In the genomic region with DNA sequence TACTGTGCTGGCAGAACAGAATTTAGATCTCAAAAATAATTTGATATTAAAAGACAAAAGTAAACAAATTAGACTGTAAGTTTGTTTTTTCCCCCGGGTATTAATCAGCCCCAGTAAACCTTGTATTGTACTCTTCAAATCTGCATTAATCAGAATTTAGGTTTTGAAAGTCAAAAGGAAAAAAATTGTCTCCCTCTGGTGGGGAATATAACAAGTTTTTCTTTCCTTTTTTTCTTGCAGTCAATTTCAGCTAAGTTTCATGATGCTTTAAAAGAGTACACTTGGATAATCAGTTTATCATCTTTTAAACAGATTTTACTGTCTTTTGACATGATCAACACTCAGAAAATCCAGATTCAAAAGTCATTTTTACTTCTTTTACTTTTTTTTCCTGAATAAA, we compare ENCODE assay signal across 10 cellular contexts.
DNase-seq lines count a peak whose midpoint lies in the region; ATAC-seq and TF ChIP-seq lines count a peak whose summit lies in the region.
"Had no signal": no experiment of that assay in that cellular context is flagged by ENCODE, and none has a peak within 500 bp of the region (broad histone marks: within the 10 kb centered on the region; RNA-seq: fewer than 3 reads in every experiment).

No MANE protein-coding gene starts in this region.

- H3K9me3 Mint-ChIP-seq in nephron = no peaks in the 10 kb centered on the region
- no peaks in the 10 kb centered on the region for H3K9me3 Mint-ChIP-seq in CD8-positive, alpha-beta T cell
- no peaks in the 10 kb centered on the region for H3K9me3 Mint-ChIP-seq in activated CD4-positive, alpha-beta memory T cell treated with anti-CD3 and anti-CD28 coated beads, Interleukin-2, amount 10 ng/mL, durations not matched to agents 7 days and 5 days
- H3K9me3 Mint-ChIP-seq: activated CD4-positive, alpha-beta T cell treated with anti-CD3 and anti-CD28 coated beads, Interleukin-2, amount 10 ng/mL, durations not matched to agents 7 days and 5 days had no signal

- no peaks in the 10 kb centered on the region for H3K9me2 ChIP-seq in Loucy (replicated peaks; ENCODE audit: low read depth, low read length)

- H3K9me3 ChIP-seq in Loucy (ENCODE audit: insufficient read depth, low read depth, low read length) (no peaks in the 10 kb centered on the region), SJCRH30 (replicated peaks) (no peaks in the 10 kb centered on the region)
- H3K9me3 ChIP-seq in CD8-positive, alpha-beta T cell (ENCODE audit: low read length) = no peaks in the 10 kb centered on the region

- H3K36me3 ChIP-seq in Loucy (ENCODE audit: insufficient read depth, low read length) (no peaks in the 10 kb centered on the region), SJCRH30 (no peaks in the 10 kb centered on the region)
- no peaks in the 10 kb centered on the region for H3K36me3 ChIP-seq in CD8-positive, alpha-beta T cell (ENCODE audit: insufficient read depth, low read length)

- H3K79me2 ChIP-seq in Loucy (ENCODE audit: insufficient read depth, low read length) = no peaks in the 10 kb centered on the region

- H3F3A ChIP-seq in Loucy (ENCODE audit: low read depth) = no peaks in the 10 kb centered on the region

- H3K27ac Mint-ChIP-seq in nephron = no peak overlapping the region
- no peak overlapping the region for H3K27ac Mint-ChIP-seq in CD8-positive, alpha-beta T cell
- no peak overlapping the region for H3K27ac Mint-ChIP-seq in activated CD4-positive, alpha-beta memory T cell treated with anti-CD3 and anti-CD28 coated beads, Interleukin-2, amount 10 ng/mL, durations not matched to agents 7 days and 5 days
- H3K27ac Mint-ChIP-seq: activated CD4-positive, alpha-beta T cell treated with anti-CD3 and anti-CD28 coated beads, Interleukin-2, amount 10 ng/mL, durations not matched to agents 7 days and 5 days had no signal

- no peak overlapping the region for H3K9ac ChIP-seq in Loucy (ENCODE audit: low read depth, low read length, poor library complexity, severe bottlenecking)

- no peak overlapping the region for H2AFZ ChIP-seq in Loucy (ENCODE audit: low read length)

- intact Hi-C loops in CD8-positive, alpha-beta T cell (cut with DNase I, micrococcal nuclease) = no loop called here

- H3K27me3 ChIP-seq in Loucy (ENCODE audit: insufficient read depth, low read length, poor library complexity, severe bottlenecking) (no peaks in the 10 kb centered on the region), SJCRH30 (no peaks in the 10 kb centered on the region; the same call in 1 of the 2 replicates)
- H3K27me3 ChIP-seq in CD8-positive, alpha-beta T cell (ENCODE audit: insufficient read depth, low read length) = no peaks in the 10 kb centered on the region

- no peak for ATAC-seq in CD8-positive, alpha-beta T cell

- H3K27ac ChIP-seq in CD8-positive, alpha-beta T cell (ENCODE audit: low read depth, low read length) = no peak overlapping the region
- H3K27ac ChIP-seq in SJCRH30 = no peak overlapping the region

- POLR2A ChIA-PET in CD8-positive, alpha-beta T cell (lab: Charles Lee) = no interaction called here
- POLR2A ChIA-PET in activated CD4-positive, alpha-beta memory T cell treated with anti-CD3 and anti-CD28 coated beads, Interleukin-2, amount 10 ng/mL, durations not matched to agents 7 days and 5 days (lab: Charles Lee) = no interaction called here

- no peaks in the 10 kb centered on the region for H3K36me3 Mint-ChIP-seq in nephron (ENCODE audit: low read depth)
- H3K36me3 Mint-ChIP-seq in CD8-positive, alpha-beta T cell = no peaks in the 10 kb centered on the region
- no peaks in the 10 kb centered on the region for H3K36me3 Mint-ChIP-seq in activated CD4-positive, alpha-beta memory T cell treated with anti-CD3 and anti-CD28 coated beads, Interleukin-2, amount 10 ng/mL, durations not matched to agents 7 days and 5 days (ENCODE audit: low read depth)

- no peak overlapping the region for H3K4me2 ChIP-seq in Loucy (ENCODE audit: low read depth, low read length, poor library complexity, severe bottlenecking)

- CTCF ChIA-PET in CD8-positive, alpha-beta T cell (lab: Charles Lee) = no interaction called here
- CTCF ChIA-PET in activated CD4-positive, alpha-beta memory T cell treated with anti-CD3 and anti-CD28 coated beads, Interleukin-2, amount 10 ng/mL, durations not matched to agents 7 days and 5 days (lab: Charles Lee) = no interaction called here

- H3K4me1 ChIP-seq in Loucy (ENCODE audit: insufficient read depth, low read length, poor library complexity, severe bottlenecking) (no peaks in the 10 kb centered on the region), SJCRH30 (no peaks in the 10 kb centered on the region)
- H3K4me1 ChIP-seq in CD8-positive, alpha-beta T cell (ENCODE audit: insufficient read depth, low read length) = no peaks in the 10 kb centered on the region

- no peaks in the 10 kb centered on the region for H3K27me3 Mint-ChIP-seq in nephron (ENCODE audit: low read depth)
- no peaks in the 10 kb centered on the region for H3K27me3 Mint-ChIP-seq in CD8-positive, alpha-beta T cell (ENCODE audit: low read depth)
- peaks cover 3% of the 10 kb centered on the region for H3K27me3 Mint-ChIP-seq in activated CD4-positive, alpha-beta memory T cell treated with anti-CD3 and anti-CD28 coated beads, Interleukin-2, amount 10 ng/mL, durations not matched to agents 7 days and 5 days

- no peaks in the 10 kb centered on the region for H4K20me1 ChIP-seq in Loucy (ENCODE audit: insufficient read depth, low read length, poor library complexity, severe bottlenecking)

- DNase-seq in DMS114 treated with DMSO at 0.1 percent for 48 hours (lab: John Stamatoyannopoulos, UW; ENCODE audit: unreplicated experiment) (peak; percentile 7), choroid plexus epithelial cell (ENCODE audit: low read depth) (peak; percentile 11), SHP77 treated with DMSO at 0.1 percent for 48 hours (lab: John Stamatoyannopoulos, UW) (no peak), SJCRH30 (no peak)
- no peak for DNase-seq in CD8-positive, alpha-beta T cell
- DNase-seq in activated CD4-positive, alpha-beta memory T cell treated with anti-CD3 and anti-CD28 coated beads, Interleukin-2, amount 10 ng/mL, durations not matched to agents 7 days and 5 days = no peak
- DNase-seq: activated CD4-positive, alpha-beta T cell treated with anti-CD3 and anti-CD28 coated beads, Interleukin-2, amount 10 ng/mL, durations not matched to agents 7 days and 5 days; NCI-H774 had no signal

- TF ChIP-seq CTCF in Loucy (conservative IDR thresholded peaks at IDR 0.05; ENCODE audit: low read length) (peak; percentile 55), choroid plexus epithelial cell (conservative IDR thresholded peaks at IDR 0.05; ENCODE audit: low read depth, low read length) (peak; percentile 30), nephron (IDR thresholded peaks at IDR 0.05; ENCODE audit: unreplicated experiment in 3 of 3) (peak; percentile 34 to 42 (median 39))
- no peak for TF ChIP-seq CTCF in CD8-positive, alpha-beta T cell (IDR thresholded peaks at IDR 0.05)

- no peak overlapping the region for H3K4me3 ChIP-seq in Loucy (ENCODE audit: low read length, poor library complexity, severe bottlenecking)
- no peak overlapping the region for H3K4me3 ChIP-seq in choroid plexus epithelial cell (ENCODE audit: low read depth, low read length)
- no peak overlapping the region for H3K4me3 ChIP-seq in CD8-positive, alpha-beta T cell (ENCODE audit: low read depth, low read length)
- no peak overlapping the region for H3K4me3 ChIP-seq in SJCRH30

- H3K4me3 Mint-ChIP-seq in nephron = no peak overlapping the region
- H3K4me3 Mint-ChIP-seq in CD8-positive, alpha-beta T cell = no peak overlapping the region
- H3K4me3 Mint-ChIP-seq in activated CD4-positive, alpha-beta memory T cell treated with anti-CD3 and anti-CD28 coated beads, Interleukin-2, amount 10 ng/mL, durations not matched to agents 7 days and 5 days = no peak overlapping the region
- H3K4me3 Mint-ChIP-seq: activated CD4-positive, alpha-beta T cell treated with anti-CD3 and anti-CD28 coated beads, Interleukin-2, amount 10 ng/mL, durations not matched to agents 7 days and 5 days had no signal

- no peaks in the 10 kb centered on the region for H3K4me1 Mint-ChIP-seq in nephron
- no peaks in the 10 kb centered on the region for H3K4me1 Mint-ChIP-seq in CD8-positive, alpha-beta T cell (ENCODE audit: low read depth)
- H3K4me1 Mint-ChIP-seq in activated CD4-positive, alpha-beta memory T cell treated with anti-CD3 and anti-CD28 coated beads, Interleukin-2, amount 10 ng/mL, durations not matched to agents 7 days and 5 days = no peaks in the 10 kb centered on the region
- H3K4me1 Mint-ChIP-seq: activated CD4-positive, alpha-beta T cell treated with anti-CD3 and anti-CD28 coated beads, Interleukin-2, amount 10 ng/mL, durations not matched to agents 7 days and 5 days had no signal

Comparison
In these comparisons a context has a peak if more than half of its experiments do, and no peak if none do; other contexts are left out.
1. DNase-seq: peak in DMS114 treated with DMSO at 0.1 percent for 48 hours (single experiment) and choroid plexus epithelial cell (single experiment); none in CD8-positive, alpha-beta T cell (0 of 7), SHP77 treated with DMSO at 0.1 percent for 48 hours (single experiment), activated CD4-positive, alpha-beta memory T cell treated with anti-CD3 and anti-CD28 coated beads, Interleukin-2, amount 10 ng/mL, durations not matched to agents 7 days and 5 days (single experiment) and SJCRH30 (0 of 2).